25 cellular contexts compared by ENCODE assay signal in genomic region chr5:159249158-159249557, GRCh38.
"Had no signal": no experiment of that assay in that cellular context is flagged by ENCODE, and none has a peak within 500 bp of the region (broad histone marks: within the 10 kb centered on the region; RNA-seq: fewer than 3 reads in every experiment).

No MANE protein-coding gene starts in this region.

- H3K36me3 ChIP-seq: left lung, lower lobe of right lung, ovary, right atrium auricular region, right lobe of liver, stomach, thyroid gland, transverse colon, upper lobe of left lung, vagina had no signal

- H3K4me1 Mint-ChIP-seq: mesothelial cell of epicardium; naive B cell; natural killer cell; stimulated activated memory B cell treated with anti-CD40 and anti-IgM and Interleukin-4, amounts not matched to agents 10 μg/mL and 1 μg/mL and 100 μg/mL, for 72 hours had no signal

- H3K36me3 Mint-ChIP-seq: mesothelial cell of epicardium; naive B cell; natural killer cell; stimulated activated memory B cell treated with anti-CD40 and anti-IgM and Interleukin-4, amounts not matched to agents 10 μg/mL and 1 μg/mL and 100 μg/mL, for 72 hours had no signal

- H3K9me3 Mint-ChIP-seq: mesothelial cell of epicardium; naive B cell; natural killer cell; stimulated activated memory B cell treated with anti-CD40 and anti-IgM and Interleukin-4, amounts not matched to agents 10 μg/mL and 1 μg/mL and 100 μg/mL, for 72 hours had no signal

- H3K27ac ChIP-seq: left lung, lower lobe of right lung, ovary, right atrium auricular region, right lobe of liver, stomach, testis, thyroid gland, transverse colon, upper lobe of left lung, vagina had no signal

- H3K4me3 Mint-ChIP-seq: mesothelial cell of epicardium; naive B cell; natural killer cell; stimulated activated memory B cell treated with anti-CD40 and anti-IgM and Interleukin-4, amounts not matched to agents 10 μg/mL and 1 μg/mL and 100 μg/mL, for 72 hours had no signal

- FAIRE-seq: kidney had no signal

- H3K4me3 ChIP-seq: left lung, lower lobe of right lung, ovary, right atrium auricular region, right lobe of liver, smooth muscle cell, stomach, testis, thyroid gland, transverse colon, upper lobe of left lung, vagina had no signal

- H3K27ac Mint-ChIP-seq: mesothelial cell of epicardium; naive B cell; natural killer cell; progenitor cell of endocrine pancreas; stimulated activated memory B cell treated with anti-CD40 and anti-IgM and Interleukin-4, amounts not matched to agents 10 μg/mL and 1 μg/mL and 100 μg/mL, for 72 hours had no signal

- H3K4me1 ChIP-seq: left lung, lower lobe of right lung, right atrium auricular region, right lobe of liver, stomach, testis, thyroid gland, transverse colon, upper lobe of left lung, vagina had no signal

- H3K9me3 ChIP-seq: left lung, lower lobe of right lung, ovary, right atrium auricular region, right lobe of liver, stomach, testis, thyroid gland, transverse colon, upper lobe of left lung, vagina had no signal

- H3K4me2 ChIP-seq: smooth muscle cell had no signal

- H3K27me3 ChIP-seq: ovary, right atrium auricular region, right lobe of liver, testis, thyroid gland, upper lobe of left lung, vagina had no signal

- ATAC-seq: left colon; left lung; lower lobe of right lung; natural killer cell; right lobe of liver; stimulated activated memory B cell treated with anti-CD40 and anti-IgM and Interleukin-4, amounts not matched to agents 10 μg/mL and 1 μg/mL and 100 μg/mL, for 72 hours; stimulated activated naive CD8-positive, alpha-beta T cell treated with anti-CD3 and anti-CD28 coated beads, Interleukin-15, Interleukin-2, amounts not matched to agents 100 U/mL and 50 U/mL, for 24 hours had no signal

- DNase-seq: kidney; left colon; left lung; lower lobe of right lung; mesendoderm; naive B cell; natural killer cell; ovary; right lobe of liver; stimulated activated CD4-positive, alpha-beta T cell treated with anti-CD3 and anti-CD28 coated beads, Interleukin-1b, Interleukin-23, amount 100 ng/mL, for 48 hours; stimulated activated CD4-positive, alpha-beta T cell treated with anti-CD3 and anti-CD28 coated beads, Interleukin-2, amount 100 ng/mL, for 48 hours; stimulated activated CD4-positive, alpha-beta T cell treated with anti-CD3 and anti-CD28 coated beads, Interleukin-4, amount 100 ng/mL, for 4 hours; stimulated activated CD8-positive, alpha-beta memory T cell treated with anti-CD3 and anti-CD28 coated beads, Interleukin-4, amount 100 ng/mL, for 48 hours; stimulated activated naive CD8-positive, alpha-beta T cell treated with anti-CD3 and anti-CD28 coated beads, Interleukin-15, Interleukin-2, amounts not matched to agents 100 U/mL and 50 U/mL, for 24 hours; stomach; testis; thyroid gland; transverse colon; upper lobe of left lung had no signal
